In the genomic region with DNA sequence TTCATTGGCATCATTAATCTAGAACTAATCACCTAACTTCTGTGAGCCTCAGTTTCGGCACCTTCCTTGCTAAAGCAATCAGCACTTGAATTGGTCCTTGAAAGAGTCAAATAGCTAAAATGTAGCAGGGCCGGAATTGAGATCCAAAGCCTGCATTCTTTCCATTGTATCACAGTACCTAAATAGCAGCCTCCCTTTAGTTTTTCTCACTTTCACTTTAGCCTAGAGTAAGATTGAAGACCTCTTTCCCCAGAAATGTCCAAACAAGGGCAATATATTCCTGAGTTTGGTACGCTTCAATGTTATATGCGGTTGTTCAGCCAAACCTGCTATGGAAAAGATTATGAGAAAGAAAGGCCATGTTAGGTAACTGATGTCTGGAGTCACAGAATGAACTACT, we compare ENCODE assay signal across 14 cellular contexts.
"Had no signal": no experiment of that assay in that cellular context is flagged by ENCODE, and none has a peak within 500 bp of the region (broad histone marks: within the 10 kb centered on the region; RNA-seq: fewer than 3 reads in every experiment).

No MANE protein-coding gene starts in this region.

- H3K9me3 ChIP-seq: breast epithelium, heart left ventricle had no signal

- H3K9ac ChIP-seq: neural progenitor cell had no signal

- H2AFZ ChIP-seq: neural progenitor cell had no signal

- H3K4me1 ChIP-seq: breast epithelium, neural progenitor cell had no signal

- H3K4me3 ChIP-seq: breast epithelium, heart left ventricle, neural progenitor cell had no signal

- H3K27ac ChIP-seq: breast epithelium, neural progenitor cell had no signal

- H3K27me3 ChIP-seq: breast epithelium, heart left ventricle, neural progenitor cell had no signal

- ATAC-seq: heart left ventricle; right cardiac atrium; SK-N-SH treated with all-trans-retinoic acid at 6 μM for 48 hours; stimulated activated naive B cell treated with anti-CD40 and anti-IgM and Interleukin-4, amounts not matched to agents 10 μg/mL and 1 μg/mL and 100 μg/mL, for 72 hours had no signal

- H3K27ac Mint-ChIP-seq: activated CD4-positive, alpha-beta T cell treated with anti-CD3 and anti-CD28 coated beads, Interleukin-2, amount 10 ng/mL, durations not matched to agents 7 days and 5 days; activated naive CD8-positive, alpha-beta T cell treated with anti-CD3 and anti-CD28 coated beads for 36 hours; neural progenitor cell; stimulated activated naive B cell treated with anti-CD40 and anti-IgM and Interleukin-4, amounts not matched to agents 10 μg/mL and 1 μg/mL and 100 μg/mL, for 72 hours; T-helper 1 cell treated with Interleukin-12 subunit alpha and Interleukin-12 subunit beta and Interleukin-4 antibody, amounts not matched to agents 30 μg/mL and 1 μg/mL, for 36 hours had no signal

- H3K27me3 Mint-ChIP-seq: activated CD4-positive, alpha-beta T cell treated with anti-CD3 and anti-CD28 coated beads, Interleukin-2, amount 10 ng/mL, durations not matched to agents 7 days and 5 days; activated naive CD8-positive, alpha-beta T cell treated with anti-CD3 and anti-CD28 coated beads for 36 hours; stimulated activated naive B cell treated with anti-CD40 and anti-IgM and Interleukin-4, amounts not matched to agents 10 μg/mL and 1 μg/mL and 100 μg/mL, for 72 hours had no signal

- DNase-seq: activated CD4-positive, alpha-beta T cell treated with anti-CD3 and anti-CD28 coated beads, Interleukin-2, amount 10 ng/mL, durations not matched to agents 7 days and 5 days; activated gamma-delta T cell; activated naive CD8-positive, alpha-beta T cell treated with anti-CD3 and anti-CD28 coated beads for 36 hours; activated T-cell treated with anti-CD3 and anti-CD28 coated beads, Interleukin-2, amount 50 U/mL, for 1 hour; foreskin melanocyte; heart left ventricle; kidney; right cardiac atrium; stimulated activated CD4-positive, alpha-beta T cell treated with anti-CD3 and anti-CD28 coated beads, Interleukin-2, amount 100 ng/mL, for 24 hours; stimulated activated naive B cell treated with anti-CD40 and anti-IgM and Interleukin-4, amounts not matched to agents 10 μg/mL and 1 μg/mL and 100 μg/mL, for 72 hours had no signal

- H3K4me3 Mint-ChIP-seq: activated CD4-positive, alpha-beta T cell treated with anti-CD3 and anti-CD28 coated beads, Interleukin-2, amount 10 ng/mL, durations not matched to agents 7 days and 5 days; activated naive CD8-positive, alpha-beta T cell treated with anti-CD3 and anti-CD28 coated beads for 36 hours; neural progenitor cell; stimulated activated naive B cell treated with anti-CD40 and anti-IgM and Interleukin-4, amounts not matched to agents 10 μg/mL and 1 μg/mL and 100 μg/mL, for 72 hours; T-helper 1 cell treated with Interleukin-12 subunit alpha and Interleukin-12 subunit beta and Interleukin-4 antibody, amounts not matched to agents 30 μg/mL and 1 μg/mL, for 36 hours had no signal

- H3K9me3 Mint-ChIP-seq: activated CD4-positive, alpha-beta T cell treated with anti-CD3 and anti-CD28 coated beads, Interleukin-2, amount 10 ng/mL, durations not matched to agents 7 days and 5 days; activated naive CD8-positive, alpha-beta T cell treated with anti-CD3 and anti-CD28 coated beads for 36 hours; neural progenitor cell; stimulated activated naive B cell treated with anti-CD40 and anti-IgM and Interleukin-4, amounts not matched to agents 10 μg/mL and 1 μg/mL and 100 μg/mL, for 72 hours; T-helper 1 cell treated with Interleukin-12 subunit alpha and Interleukin-12 subunit beta and Interleukin-4 antibody, amounts not matched to agents 30 μg/mL and 1 μg/mL, for 36 hours had no signal

- H3K4me1 Mint-ChIP-seq: activated CD4-positive, alpha-beta T cell treated with anti-CD3 and anti-CD28 coated beads, Interleukin-2, amount 10 ng/mL, durations not matched to agents 7 days and 5 days; activated naive CD8-positive, alpha-beta T cell treated with anti-CD3 and anti-CD28 coated beads for 36 hours; neural progenitor cell; stimulated activated naive B cell treated with anti-CD40 and anti-IgM and Interleukin-4, amounts not matched to agents 10 μg/mL and 1 μg/mL and 100 μg/mL, for 72 hours had no signal

- H3K4me2 ChIP-seq: neural progenitor cell had no signal
